Comparison of ENCODE assay signal across 25 cellular contexts in the genomic region with DNA sequence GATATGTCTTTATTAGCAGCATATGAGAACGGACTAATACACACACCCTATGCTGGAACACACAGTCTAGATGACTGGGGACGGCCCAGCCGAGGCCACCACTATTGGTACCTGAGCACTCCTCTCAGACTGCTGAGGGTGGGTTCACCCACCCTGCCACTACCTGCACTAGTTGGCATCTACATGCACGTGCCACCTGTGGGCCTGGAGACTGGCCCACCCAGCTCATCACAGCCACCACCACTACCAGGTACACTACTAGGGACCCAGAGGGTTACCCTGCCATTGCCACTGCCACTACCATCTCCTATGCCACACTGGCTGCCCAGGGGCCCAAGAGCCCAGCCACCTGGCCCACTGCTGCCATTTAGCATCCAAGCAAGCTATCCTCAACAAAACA.
"Had no signal": no experiment of that assay in that cellular context is flagged by ENCODE, and none has a peak within 500 bp of the region (broad histone marks: within the 10 kb centered on the region; RNA-seq: fewer than 3 reads in every experiment).

No MANE protein-coding gene starts in this region.

- H2AFZ ChIP-seq: hepatocyte, neural progenitor cell had no signal

- H3K4me1 ChIP-seq: adrenal gland, ascending aorta, gastrocnemius medialis, neural progenitor cell, right lobe of liver, thyroid gland had no signal

- H3K9ac ChIP-seq: neural progenitor cell had no signal

- H3K27me3 ChIP-seq: adrenal gland, ascending aorta, cardiac muscle cell, gastrocnemius medialis, hepatocyte, neural progenitor cell, right lobe of liver, thyroid gland had no signal

- ATAC-seq: effector memory CD8-positive, alpha-beta T cell; gastrocnemius medialis; left cardiac atrium; naive thymus-derived CD8-positive, alpha-beta T cell; right lobe of liver; stimulated activated memory B cell treated with anti-CD40 and anti-IgM and Interleukin-4, amounts not matched to agents 10 μg/mL and 1 μg/mL and 100 μg/mL, for 72 hours; stimulated activated naive CD8-positive, alpha-beta T cell treated with anti-CD3 and anti-CD28 coated beads, Interleukin-15, amount 100 ng/mL, for 72 hours had no signal

- H3K79me2 ChIP-seq: hepatocyte had no signal

- H3K4me3 ChIP-seq: adrenal gland, ascending aorta, cardiac muscle cell, gastrocnemius medialis, hepatocyte, neural progenitor cell, right lobe of liver, thyroid gland had no signal

- H3K9me3 ChIP-seq: adrenal gland, gastrocnemius medialis, right lobe of liver, thyroid gland had no signal

- H3K4me2 ChIP-seq: hepatocyte, neural progenitor cell had no signal

- H3K27ac ChIP-seq: adrenal gland, ascending aorta, cardiac muscle cell, gastrocnemius medialis, hepatocyte, neural progenitor cell, right lobe of liver, thyroid gland had no signal

- H3K36me3 ChIP-seq: adrenal gland, cardiac muscle cell, neural progenitor cell, right lobe of liver, thyroid gland had no signal

- DNase-seq: activated B cell treated with CpG ODN at 0.5 μM for 24 hours; activated CD4-positive, alpha-beta T cell treated with anti-CD3 and anti-CD28 coated beads, Interleukin-2, amount 50 U/mL, for 1 hour; activated gamma-delta T cell treated with Interleukin-2 at 50 U/mL for 16 hours; cerebellar nuclear complex; cortex of kidney; effector memory CD8-positive, alpha-beta T cell; erythroblast; gastrocnemius medialis; left cardiac atrium; midbrain; small intestine; stimulated activated CD4-positive, alpha-beta T cell treated with anti-CD3 and anti-CD28 coated beads, Interleukin-1b, Interleukin-23, amount 100 ng/mL, for 48 hours; stimulated activated CD4-positive, alpha-beta T cell treated with anti-CD3 and anti-CD28 coated beads, Interleukin-4, amount 100 ng/mL, for 4 hours; stimulated activated CD8-positive, alpha-beta memory T cell treated with anti-CD3 and anti-CD28 coated beads, Interleukin-4, amount 100 ng/mL, for 48 hours; stimulated activated naive CD8-positive, alpha-beta T cell treated with anti-CD3 and anti-CD28 coated beads, Interleukin-15, amount 100 ng/mL, for 72 hours; T-helper 1 cell; thyroid gland had no signal
